1 cellular context compared by ENCODE assay signal in genomic region chr19:57487477-57488298, GRCh38.
TF ChIP-seq lines count a peak whose summit lies in the region.
"Not testable (repeated sequence)": the region's sequence is repeated elsewhere in the genome, so short reads cannot be mapped to it uniquely, and the experiment has no call there.

ZNF419 (plus strand) TSS chr19:57487750; CDS start chr19:57487951, 201 bp downstream.

TF ChIP-seq in HepG2, 621 proteins besides CTCF, POLR2A, EP300 and RAD21 (continued from another document and continues in another):
- TF ChIP-seq, protein P1, sequence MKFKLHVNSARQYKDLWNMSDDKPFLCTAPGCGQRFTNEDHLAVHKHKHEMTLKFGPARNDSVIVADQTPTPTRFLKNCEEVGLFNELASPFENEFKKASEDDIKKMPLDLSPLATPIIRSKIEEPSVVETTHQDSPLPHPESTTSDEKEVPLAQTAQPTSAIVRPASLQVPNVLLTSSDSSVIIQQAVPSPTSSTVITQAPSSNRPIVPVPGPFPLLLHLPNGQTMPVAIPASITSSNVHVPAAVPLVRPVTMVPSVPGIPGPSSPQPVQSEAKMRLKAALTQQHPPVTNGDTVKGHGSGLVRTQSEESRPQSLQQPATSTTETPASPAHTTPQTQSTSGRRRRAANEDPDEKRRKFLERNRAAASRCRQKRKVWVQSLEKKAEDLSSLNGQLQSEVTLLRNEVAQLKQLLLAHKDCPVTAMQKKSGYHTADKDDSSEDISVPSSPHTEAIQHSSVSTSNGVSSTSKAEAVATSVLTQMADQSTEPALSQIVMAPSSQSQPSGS (CRISPR knock-in tag; IDR thresholded peaks at IDR 0.05): peak; percentile 54; the same call in 1 of the 2 replicates
- TF ChIP-seq KLF16 (CRISPR knock-in tag; IDR thresholded peaks at IDR 0.05): peak in 1 of 2 experiments; percentile 22; a peak in 1 of 4 replicates
- peak; percentile 100 for TF ChIP-seq ELF1 (CRISPR knock-in tag; IDR thresholded peaks at IDR 0.05)
- TF ChIP-seq GABPA (IDR thresholded peaks at IDR 0.05; ENCODE audit: low read depth, low read length): peak; percentile 93
- TF ChIP-seq GABPA (CRISPR knock-in tag; IDR thresholded peaks at IDR 0.05; ENCODE audit: low read depth): peak; percentile 99
- peak; percentile 87 for TF ChIP-seq CREB1 (IDR thresholded peaks at IDR 0.05)
- TF ChIP-seq CREB1 (CRISPR knock-in tag; IDR thresholded peaks at IDR 0.05): peak; percentile 95
- TF ChIP-seq TFDP2 (CRISPR knock-in tag; IDR thresholded peaks at IDR 0.05): peak; percentile 18; the same call in 1 of the 2 replicates
- TF ChIP-seq TSC22D2 (CRISPR knock-in tag; IDR thresholded peaks at IDR 0.05; ENCODE audit: borderline replicate concordance): 0 out of 2 replicates have a peak, but pooled peaks have one; percentile 37
- peak; percentile 48; the same call in 1 of the 2 replicates for TF ChIP-seq DMAP1 (CRISPR knock-in tag; IDR thresholded peaks at IDR 0.05)
- TF ChIP-seq ZMYM4 (CRISPR knock-in tag; IDR thresholded peaks at IDR 0.05): peak; percentile 17; the same call in 1 of the 2 replicates
- 0 out of 2 replicates have a peak, but pooled peaks have one; percentile 32 for TF ChIP-seq SIN3B (IDR thresholded peaks at IDR 0.05; ENCODE audit: low read length)
- TF ChIP-seq PHF8 (CRISPR knock-in tag; IDR thresholded peaks at IDR 0.05): peak; percentile 92
- peak; percentile 80 for TF ChIP-seq ZEB1 (IDR thresholded peaks at IDR 0.05; ENCODE audit: insufficient replicate concordance, low read depth)
- peak; percentile 87 for TF ChIP-seq HNRNPLL (IDR thresholded peaks at IDR 0.05; ENCODE audit: low read depth, low read length, poor library complexity, severe bottlenecking)
- TF ChIP-seq, protein P2, sequence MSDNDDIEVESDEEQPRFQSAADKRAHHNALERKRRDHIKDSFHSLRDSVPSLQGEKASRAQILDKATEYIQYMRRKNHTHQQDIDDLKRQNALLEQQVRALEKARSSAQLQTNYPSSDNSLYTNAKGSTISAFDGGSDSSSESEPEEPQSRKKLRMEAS (IDR thresholded peaks at IDR 0.05): 0 out of 2 replicates have a peak, but pooled peaks have one; percentile 26
- TF ChIP-seq SOX5 (CRISPR knock-in tag; IDR thresholded peaks at IDR 0.05; ENCODE audit: borderline replicate concordance): 0 out of 2 replicates have a peak, but pooled peaks have one; percentile 9
- TF ChIP-seq SP1 (IDR thresholded peaks at IDR 0.05); CREM (CRISPR knock-in tag; IDR thresholded peaks at IDR 0.05); ZBTB40 (CRISPR knock-in tag; IDR thresholded peaks at IDR 0.05): not testable (repeated sequence)
- TF ChIP-seq SP1 (CRISPR knock-in tag; IDR thresholded peaks at IDR 0.05): peak; percentile 52; the same call in 1 of the 2 replicates
- TF ChIP-seq KAT8 (CRISPR knock-in tag; IDR thresholded peaks at IDR 0.05): peak; percentile 84
- peak; percentile 95 for TF ChIP-seq HCFC1 (IDR thresholded peaks at IDR 0.05; ENCODE audit: low read depth, low read length)
- TF ChIP-seq ZNF441 (CRISPR knock-in tag; IDR thresholded peaks at IDR 0.05; ENCODE audit: borderline replicate concordance): peak; percentile 37; the same call in 1 of the 2 replicates
- TF ChIP-seq NCOA2 (CRISPR knock-in tag; IDR thresholded peaks at IDR 0.05): peak; percentile 47; the same call in 1 of the 2 replicates
- peak; percentile 61; the same call in 1 of the 2 replicates for TF ChIP-seq ZNF768 (CRISPR knock-in tag; IDR thresholded peaks at IDR 0.05)
- TF ChIP-seq DRAP1 (CRISPR knock-in tag; IDR thresholded peaks at IDR 0.05): peak; percentile 92
- peak; percentile 32; the same call in 1 of the 2 replicates for TF ChIP-seq DR1 (CRISPR knock-in tag; IDR thresholded peaks at IDR 0.05)
- TF ChIP-seq, protein P3, sequence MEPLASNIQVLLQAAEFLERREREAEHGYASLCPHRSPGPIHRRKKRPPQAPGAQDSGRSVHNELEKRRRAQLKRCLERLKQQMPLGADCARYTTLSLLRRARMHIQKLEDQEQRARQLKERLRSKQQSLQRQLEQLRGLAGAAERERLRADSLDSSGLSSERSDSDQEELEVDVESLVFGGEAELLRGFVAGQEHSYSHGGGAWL (CRISPR knock-in tag; IDR thresholded peaks at IDR 0.05): peak; percentile 69
- 0 out of 2 replicates have a peak, but pooled peaks have one; percentile 64 for TF ChIP-seq NRL (CRISPR knock-in tag; IDR thresholded peaks at IDR 0.05; ENCODE audit: borderline replicate concordance)
- TF ChIP-seq CREM (IDR thresholded peaks at IDR 0.05): peak; percentile 96
- TF ChIP-seq ZNF501 (CRISPR knock-in tag; IDR thresholded peaks at IDR 0.05): peak; percentile 54; the same call in 1 of the 2 replicates
- TF ChIP-seq SP4 (CRISPR knock-in tag; IDR thresholded peaks at IDR 0.05): peak; percentile 64; the same call in 1 of the 2 replicates
- TF ChIP-seq SALL1 (CRISPR knock-in tag; IDR thresholded peaks at IDR 0.05): peak; percentile 54
- TF ChIP-seq TBL1XR1 (IDR thresholded peaks at IDR 0.05; ENCODE audit: borderline replicate concordance, low read length, partially characterized antibody): peak; percentile 70
- peak; percentile 83 for TF ChIP-seq KMT2B (CRISPR knock-in tag; IDR thresholded peaks at IDR 0.05)
- TF ChIP-seq, protein P4, sequence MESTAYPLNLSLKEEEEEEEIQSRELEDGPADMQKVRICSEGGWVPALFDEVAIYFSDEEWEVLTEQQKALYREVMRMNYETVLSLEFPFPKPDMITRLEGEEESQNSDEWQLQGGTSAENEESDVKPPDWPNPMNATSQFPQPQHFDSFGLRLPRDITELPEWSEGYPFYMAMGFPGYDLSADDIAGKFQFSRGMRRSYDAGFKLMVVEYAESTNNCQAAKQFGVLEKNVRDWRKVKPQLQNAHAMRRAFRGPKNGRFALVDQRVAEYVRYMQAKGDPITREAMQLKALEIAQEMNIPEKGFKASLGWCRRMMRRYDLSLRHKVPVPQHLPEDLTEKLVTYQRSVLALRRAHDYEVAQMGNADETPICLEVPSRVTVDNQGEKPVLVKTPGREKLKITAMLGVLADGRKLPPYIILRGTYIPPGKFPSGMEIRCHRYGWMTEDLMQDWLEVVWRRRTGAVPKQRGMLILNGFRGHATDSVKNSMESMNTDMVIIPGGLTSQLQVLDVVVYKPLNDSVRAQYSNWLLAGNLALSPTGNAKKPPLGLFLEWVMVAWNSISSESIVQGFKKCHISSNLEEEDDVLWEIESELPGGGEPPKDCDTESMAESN (CRISPR knock-in tag; conservative IDR thresholded peaks at IDR 0.05): 0 out of 2 replicates have a peak, but pooled peaks have one; percentile 33
- peak; percentile 57; the same call in 1 of the 2 replicates for TF ChIP-seq ZGPAT (CRISPR knock-in tag; IDR thresholded peaks at IDR 0.05)
- TF ChIP-seq GABPB1 (CRISPR knock-in tag; IDR thresholded peaks at IDR 0.05): peak; percentile 99
- TF ChIP-seq TFDP1 (CRISPR knock-in tag; IDR thresholded peaks at IDR 0.05; ENCODE audit: borderline replicate concordance): 0 out of 2 replicates have a peak, but pooled peaks have one; percentile 15
- TF ChIP-seq ZNF607 (CRISPR knock-in tag; IDR thresholded peaks at IDR 0.05; ENCODE audit: borderline replicate concordance): 0 out of 2 replicates have a peak, but pooled peaks have one; percentile 31
- 0 out of 2 replicates have a peak, but pooled peaks have one; percentile 46 for TF ChIP-seq PCBP1 (IDR thresholded peaks at IDR 0.05; ENCODE audit: borderline replicate concordance, low read depth, low read length)
- peak; percentile 85 for TF ChIP-seq GATAD1 (CRISPR knock-in tag; IDR thresholded peaks at IDR 0.05)
- peak; percentile 56; the same call in 1 of the 2 replicates for TF ChIP-seq KDM3A (CRISPR knock-in tag; IDR thresholded peaks at IDR 0.05; ENCODE audit: low read depth)
- peak; percentile 39; the same call in 1 of the 2 replicates for TF ChIP-seq HDAC1 (CRISPR knock-in tag; IDR thresholded peaks at IDR 0.05)
- peak; percentile 51 for TF ChIP-seq ZBTB40 (IDR thresholded peaks at IDR 0.05)
- 0 out of 2 replicates have a peak, but pooled peaks have one; percentile 32 for TF ChIP-seq SIX1 (CRISPR knock-in tag; IDR thresholded peaks at IDR 0.05; ENCODE audit: borderline replicate concordance)
